In the genomic region with DNA sequence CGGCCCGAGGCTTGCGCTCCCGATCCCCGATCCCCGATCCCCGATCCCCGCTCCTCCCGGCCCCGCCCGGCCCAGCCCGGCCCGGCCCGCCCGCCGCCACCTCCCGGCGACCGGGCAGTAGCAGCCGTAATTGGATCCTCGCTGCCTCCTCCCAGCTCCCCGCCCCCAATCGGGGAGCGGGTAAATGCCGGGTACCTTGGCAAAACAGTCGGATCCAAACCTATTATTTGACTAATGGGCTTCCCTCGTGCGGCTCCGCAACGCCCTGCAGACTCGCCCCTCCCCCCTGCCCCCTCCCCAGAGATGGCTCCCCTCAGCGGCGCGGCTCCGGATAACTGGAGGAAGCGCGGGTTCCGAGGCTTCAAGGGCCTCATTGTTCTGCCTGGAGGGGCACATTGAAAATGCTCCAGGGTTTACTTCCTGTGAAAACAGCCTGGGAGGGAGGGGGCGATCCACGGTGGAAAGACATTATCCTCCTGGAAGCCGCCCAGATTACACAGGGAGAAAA, we compare ENCODE assay signal across 8 cellular contexts.
A peak's percentile ranks its signal among the peaks of the same experiment; 100 is the strongest.
DNase-seq lines count a peak whose midpoint lies in the region; ATAC-seq and TF ChIP-seq lines count a peak whose summit lies in the region.

No MANE protein-coding gene starts in this region.

- H3K27ac ChIP-seq in WERI-Rb-1 (peak overlapping the region; percentile 98), liver (ENCODE audit: low read depth in 1 of 2, low read length in 2 of 2) (peak overlapping the region; percentile 86)

- peak; percentile 38 for DNase-seq in activated effector memory CD4-positive, alpha-beta T cell treated with Interleukin-2 at 50 U/mL for 16 hours
- no peak for DNase-seq in activated effector memory CD4-positive, alpha-beta T cell treated with anti-CD3 and anti-CD28 coated beads, Interleukin-2, amount 50 U/mL, for 16 hours
- DNase-seq in NCI-H2029 treated with DMSO at 0.1 percent for 48 hours (lab: John Stamatoyannopoulos, UW): peak; percentile 61
- peak; percentile 92 for DNase-seq in WERI-Rb-1
- peak; percentile 79 to 95 for DNase-seq in dermis microvascular lymphatic vessel endothelial cell (ENCODE audit: low read depth in 2 of 2)
- peak; percentile 46 for DNase-seq in stimulated activated CD4-positive, alpha-beta T cell treated with anti-CD3 and anti-CD28 coated beads, Interleukin-4, amount 100 ng/mL, for 24 hours

- peak in 1 of 2 donors; percentile 41 for TF ChIP-seq RAD21 in liver (IDR thresholded peaks at IDR 0.05)

- under 1% methylated on average over 41 of the region's 41 CpGs for WGBS in liver

- H3K36me3 ChIP-seq in WERI-Rb-1 (no peaks in the 10 kb centered on the region), liver (ENCODE audit: control insufficient read depth in 4 of 4, insufficient read depth in 3 of 4, low read depth in 1 of 4, low read length in 3 of 4) (no peaks in the 10 kb centered on the region)

- no peaks in the 10 kb centered on the region for H3K9me3 ChIP-seq in WERI-Rb-1 (ENCODE audit: severe bottlenecking)
- H3K9me3 ChIP-seq in liver (ENCODE audit: control insufficient read depth in 4 of 4, low read length in 3 of 4): no peaks in the 10 kb centered on the region

- peak overlapping the region; percentile 11 to 82 for H3K9ac ChIP-seq in liver (ENCODE audit: low read depth in 1 of 2, low read length in 2 of 2)

- TF ChIP-seq CTCF in WERI-Rb-1 (IDR thresholded peaks at IDR 0.05; ENCODE audit: low read depth, low read length): no peak
- TF ChIP-seq CTCF in liver (IDR thresholded peaks at IDR 0.05; ENCODE audit: low read depth, low read length, missing input control): no peak

- peak; percentile 54 for ATAC-seq in HG03025 (IDR thresholded peaks at IDR 0.05; ENCODE audit: low FRiP score, unreplicated experiment)

- H3K4me1 ChIP-seq in liver (ENCODE audit: control insufficient read depth in 4 of 4, insufficient read depth in 4 of 4, low read length in 3 of 4): peaks cover 13 to 44% (median 28%) of the 10 kb centered on the region in 4 donors

- no peaks in the 10 kb centered on the region for H3K27me3 ChIP-seq in WERI-Rb-1 (ENCODE audit: insufficient read depth, low read depth, severe bottlenecking)
- H3K27me3 ChIP-seq in liver (ENCODE audit: control insufficient read depth in 4 of 4, insufficient read depth in 4 of 4, low read length in 3 of 4): no peaks in the 10 kb centered on the region

- peak overlapping the region; percentile 57 for H3K4me3 ChIP-seq in WERI-Rb-1 (ENCODE audit: low read depth, low read length)
- peak overlapping the region; percentile 12 to 53 (median 18) for H3K4me3 ChIP-seq in liver (ENCODE audit: low read depth in 1 of 3, low read length in 3 of 3)

TF ChIP-seq in liver, 16 proteins besides CTCF, POLR2A, EP300 and RAD21:
- TF ChIP-seq, protein P1, sequence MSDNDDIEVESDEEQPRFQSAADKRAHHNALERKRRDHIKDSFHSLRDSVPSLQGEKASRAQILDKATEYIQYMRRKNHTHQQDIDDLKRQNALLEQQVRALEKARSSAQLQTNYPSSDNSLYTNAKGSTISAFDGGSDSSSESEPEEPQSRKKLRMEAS (IDR thresholded peaks at IDR 0.05): no peak
- TF ChIP-seq TAF1 (conservative IDR thresholded peaks at IDR 0.05) (no peak), EGR1 (IDR thresholded peaks at IDR 0.05; ENCODE audit: low read depth in 2 of 2) (peak in 1 of 2 donors; percentile 5), FOXA2 (IDR thresholded peaks at IDR 0.05) (no peak), SP1 (IDR thresholded peaks at IDR 0.05) (peak; percentile 16), YY1 (IDR thresholded peaks at IDR 0.05) (no peak), FOXA1 (IDR thresholded peaks at IDR 0.05) (no peak), HNF4A (conservative IDR thresholded peaks at IDR 0.05) (no peak), NR2F2 (IDR thresholded peaks at IDR 0.05) (no peak), HNF4G (IDR thresholded peaks at IDR 0.05) (no peak), GABPA (IDR thresholded peaks at IDR 0.05 in 1 of 2, conservative IDR thresholded peaks at IDR 0.05 in 1 of 2) (peak in 1 of 2 donors; percentile 10), JUND (IDR thresholded peaks at IDR 0.05) (no peak), RXRA (IDR thresholded peaks at IDR 0.05) (peak in 1 of 2 donors; percentile 6)
- TF ChIP-seq, protein P2, sequence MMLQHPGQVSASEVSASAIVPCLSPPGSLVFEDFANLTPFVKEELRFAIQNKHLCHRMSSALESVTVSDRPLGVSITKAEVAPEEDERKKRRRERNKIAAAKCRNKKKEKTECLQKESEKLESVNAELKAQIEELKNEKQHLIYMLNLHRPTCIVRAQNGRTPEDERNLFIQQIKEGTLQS (IDR thresholded peaks at IDR 0.05): no peak
- TF ChIP-seq, protein P3, sequence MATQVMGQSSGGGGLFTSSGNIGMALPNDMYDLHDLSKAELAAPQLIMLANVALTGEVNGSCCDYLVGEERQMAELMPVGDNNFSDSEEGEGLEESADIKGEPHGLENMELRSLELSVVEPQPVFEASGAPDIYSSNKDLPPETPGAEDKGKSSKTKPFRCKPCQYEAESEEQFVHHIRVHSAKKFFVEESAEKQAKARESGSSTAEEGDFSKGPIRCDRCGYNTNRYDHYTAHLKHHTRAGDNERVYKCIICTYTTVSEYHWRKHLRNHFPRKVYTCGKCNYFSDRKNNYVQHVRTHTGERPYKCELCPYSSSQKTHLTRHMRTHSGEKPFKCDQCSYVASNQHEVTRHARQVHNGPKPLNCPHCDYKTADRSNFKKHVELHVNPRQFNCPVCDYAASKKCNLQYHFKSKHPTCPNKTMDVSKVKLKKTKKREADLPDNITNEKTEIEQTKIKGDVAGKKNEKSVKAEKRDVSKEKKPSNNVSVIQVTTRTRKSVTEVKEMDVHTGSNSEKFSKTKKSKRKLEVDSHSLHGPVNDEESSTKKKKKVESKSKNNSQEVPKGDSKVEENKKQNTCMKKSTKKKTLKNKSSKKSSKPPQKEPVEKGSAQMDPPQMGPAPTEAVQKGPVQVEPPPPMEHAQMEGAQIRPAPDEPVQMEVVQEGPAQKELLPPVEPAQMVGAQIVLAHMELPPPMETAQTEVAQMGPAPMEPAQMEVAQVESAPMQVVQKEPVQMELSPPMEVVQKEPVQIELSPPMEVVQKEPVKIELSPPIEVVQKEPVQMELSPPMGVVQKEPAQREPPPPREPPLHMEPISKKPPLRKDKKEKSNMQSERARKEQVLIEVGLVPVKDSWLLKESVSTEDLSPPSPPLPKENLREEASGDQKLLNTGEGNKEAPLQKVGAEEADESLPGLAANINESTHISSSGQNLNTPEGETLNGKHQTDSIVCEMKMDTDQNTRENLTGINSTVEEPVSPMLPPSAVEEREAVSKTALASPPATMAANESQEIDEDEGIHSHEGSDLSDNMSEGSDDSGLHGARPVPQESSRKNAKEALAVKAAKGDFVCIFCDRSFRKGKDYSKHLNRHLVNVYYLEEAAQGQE (IDR thresholded peaks at IDR 0.05): peak; percentile 1
- TF ChIP-seq, protein P4, sequence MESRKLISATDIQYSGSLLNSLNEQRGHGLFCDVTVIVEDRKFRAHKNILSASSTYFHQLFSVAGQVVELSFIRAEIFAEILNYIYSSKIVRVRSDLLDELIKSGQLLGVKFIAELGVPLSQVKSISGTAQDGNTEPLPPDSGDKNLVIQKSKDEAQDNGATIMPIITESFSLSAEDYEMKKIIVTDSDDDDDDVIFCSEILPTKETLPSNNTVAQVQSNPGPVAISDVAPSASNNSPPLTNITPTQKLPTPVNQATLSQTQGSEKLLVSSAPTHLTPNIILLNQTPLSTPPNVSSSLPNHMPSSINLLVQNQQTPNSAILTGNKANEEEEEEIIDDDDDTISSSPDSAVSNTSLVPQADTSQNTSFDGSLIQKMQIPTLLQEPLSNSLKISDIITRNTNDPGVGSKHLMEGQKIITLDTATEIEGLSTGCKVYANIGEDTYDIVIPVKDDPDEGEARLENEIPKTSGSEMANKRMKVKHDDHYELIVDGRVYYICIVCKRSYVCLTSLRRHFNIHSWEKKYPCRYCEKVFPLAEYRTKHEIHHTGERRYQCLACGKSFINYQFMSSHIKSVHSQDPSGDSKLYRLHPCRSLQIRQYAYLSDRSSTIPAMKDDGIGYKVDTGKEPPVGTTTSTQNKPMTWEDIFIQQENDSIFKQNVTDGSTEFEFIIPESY (IDR thresholded peaks at IDR 0.05): no peak
TF ChIP-seq in liver: peak in this region for 5.
